ENCODE assay signal across 1 cellular context in genomic region chr11:12507391-12507790, GRCh38.
TF ChIP-seq lines count a peak whose summit lies in the region.

No MANE protein-coding gene starts in this region.

TF ChIP-seq in GM23338, 12 proteins besides CTCF, POLR2A, EP300 and RAD21:
- TF ChIP-seq CREB1 (CRISPR knock-in tag; IDR thresholded peaks at IDR 0.05; ENCODE audit: low read depth) (no peak), POLR2AphosphoS5 (IDR thresholded peaks at IDR 0.05; ENCODE audit: low read depth) (no peak), ZNF331 (CRISPR knock-in tag; IDR thresholded peaks at IDR 0.05; ENCODE audit: low read depth) (no peak), EZH2phosphoT487 (IDR thresholded peaks at IDR 0.05; ENCODE audit: unreplicated experiment) (no peak), NANOG (IDR thresholded peaks at IDR 0.05; ENCODE audit: borderline replicate concordance) (no peak), ZNF462 (CRISPR knock-in tag; IDR thresholded peaks at IDR 0.05) (no peak), ETS1 (IDR thresholded peaks at IDR 0.05) (no peak), REST (IDR thresholded peaks at IDR 0.05; ENCODE audit: unreplicated experiment) (no peak), EZH2 (IDR thresholded peaks at IDR 0.05; ENCODE audit: low read depth, unreplicated experiment) (no peak), JUNB (IDR thresholded peaks at IDR 0.05; ENCODE audit: unreplicated experiment) (no peak), STAT1 (IDR thresholded peaks at IDR 0.05; ENCODE audit: unreplicated experiment) (no peak), ZNF114 (CRISPR knock-in tag; IDR thresholded peaks at IDR 0.05) (no peak)
